In the genomic region with DNA sequence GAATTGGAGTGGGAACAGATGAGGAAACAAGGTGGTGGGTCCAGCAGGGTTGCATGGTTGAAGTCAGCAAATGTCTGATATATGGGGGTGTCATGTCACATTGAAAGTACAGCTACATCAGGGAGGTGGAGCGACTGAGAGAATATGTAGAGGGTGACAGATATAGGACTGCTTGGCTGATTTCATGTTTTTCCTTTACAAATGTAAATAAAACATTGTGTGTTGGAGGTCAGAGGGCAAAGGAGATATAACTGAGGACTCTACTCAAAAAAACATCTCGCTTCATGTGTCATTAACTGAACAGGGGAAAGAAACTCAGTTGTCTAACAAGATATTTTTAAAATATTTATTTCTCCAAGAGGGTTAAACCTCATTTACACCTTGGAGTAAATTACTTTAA, we compare ENCODE assay signal across 35 cellular contexts.
"Had no signal": no experiment of that assay in that cellular context is flagged by ENCODE, and none has a peak within 500 bp of the region (broad histone marks: within the 10 kb centered on the region; RNA-seq: fewer than 3 reads in every experiment).

No MANE protein-coding gene starts in this region.

- H3K4me3 ChIP-seq: adrenal gland, body of pancreas, breast epithelium had no signal

- H3K36me3 ChIP-seq: adrenal gland, brain microvascular endothelial cell, breast epithelium had no signal

- H3K36me3 Mint-ChIP-seq: activated CD4-positive, alpha-beta memory T cell treated with anti-CD3 and anti-CD28 coated beads for 36 hours; activated naive CD4-positive, alpha-beta T cell treated with anti-CD3 and anti-CD28 coated beads, Interleukin-2, amount 50 U/mL, for 72 hours had no signal

- H3K27ac Mint-ChIP-seq: activated B cell treated with CpG ODN at 0.5 μM for 24 hours; activated CD4-positive, alpha-beta memory T cell treated with anti-CD3 and anti-CD28 coated beads for 36 hours; activated CD4-positive, alpha-beta T cell treated with anti-CD3 and anti-CD28 coated beads, Interleukin-2, amount 10 ng/mL, durations not matched to agents 24 days and 14 days; activated CD8-positive, alpha-beta T cell treated with anti-CD3 and anti-CD28 coated beads for 36 hours; activated naive CD4-positive, alpha-beta T cell treated with anti-CD3 and anti-CD28 coated beads for 36 hours; activated naive CD4-positive, alpha-beta T cell treated with anti-CD3 and anti-CD28 coated beads, Interleukin-2, amount 50 U/mL, for 72 hours; activated naive CD8-positive, alpha-beta T cell treated with anti-CD3 and anti-CD28 coated beads for 36 hours; activated T-cell treated with anti-CD3 and anti-CD28 coated beads, Interleukin-2, amount 50 U/mL, for 72 hours; activated T-helper 1 cell treated with anti-CD3 and anti-CD28 coated beads, Interleukin-12 subunit alpha, Interleukin-12 subunit beta, Interleukin-2, Interleukin-4 antibody, amounts not matched to agents 30 ng/mL and 10 ng/mL and 1 ng/mL, durations not matched to agents 14 hours and 24 hours and 36 hours; activated T-helper 17 cell treated with anti-CD3 and anti-CD28 coated beads, Interleukin-2, amount 50 U/mL, for 72 hours; T-helper 1 cell treated with Interleukin-12 subunit alpha and Interleukin-12 subunit beta and Interleukin-4 antibody, amounts not matched to agents 30 μg/mL and 1 μg/mL, for 36 hours; T-helper 2 cell treated with Interferon-gamma antibody and Interleukin-4, amounts not matched to agents 5 μg/mL and 100 μg/mL, for 36 hours had no signal

- H3K9me3 ChIP-seq: adrenal gland, body of pancreas, breast epithelium had no signal

- H3K4me1 ChIP-seq: breast epithelium had no signal

- H3K27me3 ChIP-seq: adrenal gland, body of pancreas, brain microvascular endothelial cell, breast epithelium had no signal

- ATAC-seq: activated CD8-positive, alpha-beta T cell treated with anti-CD3 and anti-CD28 coated beads for 36 hours; activated naive CD4-positive, alpha-beta T cell treated with anti-CD3 and anti-CD28 coated beads, Interleukin-2, amount 50 U/mL, for 72 hours; activated T-cell treated with anti-CD3 and anti-CD28 coated beads, Interleukin-2, amount 50 U/mL, for 4 hours; activated T-cell treated with anti-CD3 and anti-CD28 coated beads, Interleukin-2, amount 50 U/mL, for 72 hours; activated T-helper 17 cell treated with anti-CD3 and anti-CD28 coated beads, Interleukin-2, amount 50 U/mL, for 72 hours; body of pancreas had no signal

- DNase-seq: activated B cell treated with CpG ODN at 0.5 μM for 24 hours; activated CD4-positive, alpha-beta memory T cell treated with anti-CD3 and anti-CD28 coated beads for 36 hours; activated CD4-positive, alpha-beta T cell treated with anti-CD3 and anti-CD28 coated beads for 4 hours; activated CD4-positive, alpha-beta T cell treated with anti-CD3 and anti-CD28 coated beads, Interleukin-2, amount 10 ng/mL, durations not matched to agents 24 days and 14 days; activated CD4-positive, alpha-beta T cell treated with anti-CD3 and anti-CD28 coated beads, Interleukin-2, amount 50 U/mL, for 1 hour; activated CD4-positive, alpha-beta T cell treated with anti-CD3 and anti-CD28 coated beads, Interleukin-2, amount 50 U/mL, for 4 hours; activated CD4-positive, CD25-positive, alpha-beta regulatory T cell treated with anti-CD3 and anti-CD28 coated beads, Interleukin-2, amount 50 U/mL, for 72 hours; activated CD8-positive, alpha-beta memory T cell treated with anti-CD3 and anti-CD28 coated beads, Interleukin-2, amount 50 U/mL, for 4 hours; activated CD8-positive, alpha-beta T cell treated with anti-CD3 and anti-CD28 coated beads for 36 hours; activated effector memory CD4-positive, alpha-beta T cell treated with anti-CD3 and anti-CD28 coated beads, Interleukin-2, amount 50 U/mL, for 16 hours; activated gamma-delta T cell treated with Interleukin-2 at 50 U/mL for 16 hours; activated naive CD4-positive, alpha-beta T cell; activated naive CD4-positive, alpha-beta T cell treated with anti-CD3 and anti-CD28 coated beads for 36 hours; activated naive CD4-positive, alpha-beta T cell treated with anti-CD3 and anti-CD28 coated beads, Interleukin-2, amount 50 U/mL, for 16 hours; activated naive CD8-positive, alpha-beta T cell treated with anti-CD3 and anti-CD28 coated beads for 36 hours; activated T-cell treated with anti-CD3 and anti-CD28 coated beads for 4 hours; activated T-cell treated with anti-CD3 and anti-CD28 coated beads, Interleukin-2, amount 50 U/mL, for 1 hour; activated T-cell treated with anti-CD3 and anti-CD28 coated beads, Interleukin-2, amount 50 U/mL, for 4 hours; activated T-cell treated with anti-CD3 and anti-CD28 coated beads, Interleukin-2, amount 50 U/mL, for 72 hours; adrenal gland; amniotic stem cell; aorta; body of pancreas; brain microvascular endothelial cell; central memory CD4-positive, alpha-beta T cell; T-helper 1 cell; T-helper 2 cell; T-helper 9 cell had no signal

- H3K4me1 Mint-ChIP-seq: activated CD4-positive, alpha-beta T cell treated with anti-CD3 and anti-CD28 coated beads, Interleukin-2, amount 10 ng/mL, durations not matched to agents 24 days and 14 days; activated T-helper 17 cell treated with anti-CD3 and anti-CD28 coated beads, Interleukin-2, amount 50 U/mL, for 72 hours had no signal

- H3K27me3 Mint-ChIP-seq: activated B cell treated with CpG ODN at 0.5 μM for 24 hours; activated CD4-positive, alpha-beta memory T cell treated with anti-CD3 and anti-CD28 coated beads for 36 hours; activated CD8-positive, alpha-beta T cell treated with anti-CD3 and anti-CD28 coated beads for 36 hours; activated naive CD8-positive, alpha-beta T cell treated with anti-CD3 and anti-CD28 coated beads for 36 hours; activated T-helper 17 cell treated with anti-CD3 and anti-CD28 coated beads, Interleukin-2, amount 50 U/mL, for 72 hours had no signal

- H3K27ac ChIP-seq: adrenal gland, body of pancreas, brain microvascular endothelial cell, breast epithelium, VCaP had no signal

- H3K9me3 Mint-ChIP-seq: activated CD4-positive, alpha-beta memory T cell treated with anti-CD3 and anti-CD28 coated beads for 36 hours; activated CD4-positive, alpha-beta T cell treated with anti-CD3 and anti-CD28 coated beads, Interleukin-2, amount 10 ng/mL, durations not matched to agents 24 days and 14 days; activated CD8-positive, alpha-beta T cell treated with anti-CD3 and anti-CD28 coated beads for 36 hours; activated naive CD4-positive, alpha-beta T cell treated with anti-CD3 and anti-CD28 coated beads for 36 hours; activated naive CD8-positive, alpha-beta T cell treated with anti-CD3 and anti-CD28 coated beads for 36 hours; activated T-cell treated with anti-CD3 and anti-CD28 coated beads, Interleukin-2, amount 50 U/mL, for 4 hours; activated T-cell treated with anti-CD3 and anti-CD28 coated beads, Interleukin-2, amount 50 U/mL, for 72 hours; activated T-helper 1 cell treated with anti-CD3 and anti-CD28 coated beads, Interleukin-12 subunit alpha, Interleukin-12 subunit beta, Interleukin-2, Interleukin-4 antibody, amounts not matched to agents 30 ng/mL and 10 ng/mL and 1 ng/mL, durations not matched to agents 14 hours and 24 hours and 36 hours; activated T-helper 17 cell treated with anti-CD3 and anti-CD28 coated beads, Interleukin-2, amount 50 U/mL, for 72 hours; T-helper 1 cell treated with Interleukin-12 subunit alpha and Interleukin-12 subunit beta and Interleukin-4 antibody, amounts not matched to agents 30 μg/mL and 1 μg/mL, for 36 hours; T-helper 2 cell treated with Interferon-gamma antibody and Interleukin-4, amounts not matched to agents 5 μg/mL and 100 μg/mL, for 36 hours had no signal

- H3K4me3 Mint-ChIP-seq: activated B cell treated with CpG ODN at 0.5 μM for 24 hours; activated CD4-positive, alpha-beta memory T cell treated with anti-CD3 and anti-CD28 coated beads for 36 hours; activated CD4-positive, alpha-beta T cell treated with anti-CD3 and anti-CD28 coated beads, Interleukin-2, amount 10 ng/mL, durations not matched to agents 24 days and 14 days; activated CD8-positive, alpha-beta T cell treated with anti-CD3 and anti-CD28 coated beads for 36 hours; activated naive CD4-positive, alpha-beta T cell treated with anti-CD3 and anti-CD28 coated beads for 36 hours; activated naive CD8-positive, alpha-beta T cell treated with anti-CD3 and anti-CD28 coated beads for 36 hours; activated T-cell treated with anti-CD3 and anti-CD28 coated beads, Interleukin-2, amount 50 U/mL, for 4 hours; activated T-cell treated with anti-CD3 and anti-CD28 coated beads, Interleukin-2, amount 50 U/mL, for 72 hours; activated T-helper 1 cell treated with anti-CD3 and anti-CD28 coated beads, Interleukin-12 subunit alpha, Interleukin-12 subunit beta, Interleukin-2, Interleukin-4 antibody, amounts not matched to agents 30 ng/mL and 10 ng/mL and 1 ng/mL, durations not matched to agents 14 hours and 24 hours and 36 hours; activated T-helper 17 cell treated with anti-CD3 and anti-CD28 coated beads, Interleukin-2, amount 50 U/mL, for 72 hours; T-helper 1 cell treated with Interleukin-12 subunit alpha and Interleukin-12 subunit beta and Interleukin-4 antibody, amounts not matched to agents 30 μg/mL and 1 μg/mL, for 36 hours; T-helper 2 cell treated with Interferon-gamma antibody and Interleukin-4, amounts not matched to agents 5 μg/mL and 100 μg/mL, for 36 hours had no signal
